Comparison of ENCODE assay signal across 18 cellular contexts in the genomic region with DNA sequence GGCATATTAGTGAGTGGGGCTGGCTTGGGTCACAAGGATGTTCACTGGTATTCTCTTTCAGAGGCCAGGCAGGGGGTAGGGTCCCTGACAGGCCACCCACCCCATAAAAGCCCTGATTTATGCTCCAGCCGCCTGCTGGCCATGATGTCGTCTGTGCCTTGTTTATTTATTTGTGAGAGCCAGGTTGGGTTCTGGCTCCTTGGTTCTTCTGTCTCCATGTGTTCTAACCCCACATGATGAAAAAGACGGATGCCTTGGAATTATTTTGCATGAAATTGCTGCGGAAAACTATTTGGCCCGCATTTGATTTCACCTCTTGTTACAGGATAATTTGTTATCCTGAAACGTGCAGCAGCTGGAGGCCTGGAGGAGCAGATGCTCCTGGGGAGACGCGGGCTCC. TPM values are rescaled to one million over a fixed set of nuclear protein-coding genes. Genes with fewer than 3 reads are reported as not detected.
DNase-seq lines count a peak whose midpoint lies in the region; ATAC-seq, FAIRE-seq and TF ChIP-seq lines count a peak whose summit lies in the region.
"Had no signal": no experiment of that assay in that cellular context is flagged by ENCODE, and none has a peak within 500 bp of the region (broad histone marks: within the 10 kb centered on the region; RNA-seq: fewer than 3 reads in every experiment).

No MANE protein-coding gene starts in this region.

- CTCF ChIA-PET in HEK293T (lab: Yijun Ruan, JAX), result no interaction called here

- DNase-seq in NCI-H1694 (lab: John Stamatoyannopoulos, UW) (peak; percentile 9), NCI-H1694 treated with DMSO at 0.1 percent for 48 hours (lab: John Stamatoyannopoulos, UW) (no peak), HEK293T (ENCODE audit: extremely low spot score) (peak; percentile 20), nephron progenitor cell (peak; percentile 69), RCC 7860 (ENCODE audit: low spot score) (no peak)
- DNase-seq in activated CD4-positive, alpha-beta T cell treated with anti-CD3 and anti-CD28 coated beads for 4 hours, result no peak
- DNase-seq in natural killer cell treated with Interleukin-12 subunit alpha and Interleukin-12 subunit beta and Interleukin-15 and Interleukin-18, amount 100 ng/mL, for 72 hours (ENCODE audit: low spot score), result no peak
- DNase-seq: Calu3; CD8-positive, alpha-beta T cell; GOT3; H7; IMR-90 had no signal

- no peak for FAIRE-seq in RCC 7860 (lab: Jason Lieb, UNC)
- FAIRE-seq: G401.6, GM12892, GM18507, HTR-8/SVneo, K562 had no signal

- peak overlapping the region; percentile 24 for H3K27ac Mint-ChIP-seq in dendritic cell treated with granulocyte-macrophage colony-stimulating factor and Interleukin-4, amounts not matched to agents 40 ng/mL and 50 ng/mL, for 4 days
- H3K27ac Mint-ChIP-seq in nephron progenitor cell, result no peak overlapping the region
- H3K27ac Mint-ChIP-seq in natural killer cell treated with Interleukin-12 subunit alpha and Interleukin-12 subunit beta and Interleukin-15 and Interleukin-18, amount 100 ng/mL, for 72 hours, result no peak overlapping the region
- H3K27ac Mint-ChIP-seq: CD8-positive, alpha-beta T cell had no signal

- no peak overlapping the region for H3K4me3 Mint-ChIP-seq in dendritic cell treated with granulocyte-macrophage colony-stimulating factor and Interleukin-4, amounts not matched to agents 40 ng/mL and 50 ng/mL, for 4 days
- peak overlapping the region; percentile 25 for H3K4me3 Mint-ChIP-seq in nephron progenitor cell
- H3K4me3 Mint-ChIP-seq in natural killer cell treated with Interleukin-12 subunit alpha and Interleukin-12 subunit beta and Interleukin-15 and Interleukin-18, amount 100 ng/mL, for 72 hours, result no peak overlapping the region
- H3K4me3 Mint-ChIP-seq: CD8-positive, alpha-beta T cell had no signal

- TF ChIP-seq CTCF in nephron progenitor cell (IDR thresholded peaks at IDR 0.05), result no peak

- no peaks in the 10 kb centered on the region for H3K9me3 Mint-ChIP-seq in dendritic cell treated with granulocyte-macrophage colony-stimulating factor and Interleukin-4, amounts not matched to agents 40 ng/mL and 50 ng/mL, for 4 days
- H3K9me3 Mint-ChIP-seq in nephron progenitor cell, result no peaks in the 10 kb centered on the region
- H3K9me3 Mint-ChIP-seq in natural killer cell treated with Interleukin-12 subunit alpha and Interleukin-12 subunit beta and Interleukin-15 and Interleukin-18, amount 100 ng/mL, for 72 hours, result no peaks in the 10 kb centered on the region
- H3K9me3 Mint-ChIP-seq: CD8-positive, alpha-beta T cell had no signal

- peaks cover 38% of the 10 kb centered on the region for H3K4me1 Mint-ChIP-seq in dendritic cell treated with granulocyte-macrophage colony-stimulating factor and Interleukin-4, amounts not matched to agents 40 ng/mL and 50 ng/mL, for 4 days (ENCODE audit: low read depth)
- H3K4me1 Mint-ChIP-seq in nephron progenitor cell, result peaks cover 63% of the 10 kb centered on the region
- H3K4me1 Mint-ChIP-seq in natural killer cell treated with Interleukin-12 subunit alpha and Interleukin-12 subunit beta and Interleukin-15 and Interleukin-18, amount 100 ng/mL, for 72 hours (ENCODE audit: low read depth in 2 of 2), result peaks cover 0 to 2% of the 10 kb centered on the region in 2 donors

- no peak for ATAC-seq in natural killer cell treated with Interleukin-12 subunit alpha and Interleukin-12 subunit beta and Interleukin-15 and Interleukin-18, amount 100 ng/mL, for 72 hours
- ATAC-seq: CD8-positive, alpha-beta T cell; K562 had no signal

- H3K36me3 Mint-ChIP-seq in dendritic cell treated with granulocyte-macrophage colony-stimulating factor and Interleukin-4, amounts not matched to agents 40 ng/mL and 50 ng/mL, for 4 days (ENCODE audit: low read depth), result no peaks in the 10 kb centered on the region
- no peaks in the 10 kb centered on the region for H3K36me3 Mint-ChIP-seq in nephron progenitor cell (ENCODE audit: low read depth)
- H3K36me3 Mint-ChIP-seq in natural killer cell treated with Interleukin-12 subunit alpha and Interleukin-12 subunit beta and Interleukin-15 and Interleukin-18, amount 100 ng/mL, for 72 hours, result no peaks in the 10 kb centered on the region
- H3K36me3 Mint-ChIP-seq: CD8-positive, alpha-beta T cell had no signal

- no peaks in the 10 kb centered on the region for H3K27me3 Mint-ChIP-seq in dendritic cell treated with granulocyte-macrophage colony-stimulating factor and Interleukin-4, amounts not matched to agents 40 ng/mL and 50 ng/mL, for 4 days
- H3K27me3 Mint-ChIP-seq in nephron progenitor cell (ENCODE audit: low read depth, poor library complexity), result peaks cover 29% of the 10 kb centered on the region
- peaks cover 7 to 8% of the 10 kb centered on the region in 2 donors for H3K27me3 Mint-ChIP-seq in natural killer cell treated with Interleukin-12 subunit alpha and Interleukin-12 subunit beta and Interleukin-15 and Interleukin-18, amount 100 ng/mL, for 72 hours

- POLR2A ChIA-PET in HEK293T (lab: Yijun Ruan, JAX), result no interaction called here

- intact Hi-C loops in dendritic cell treated with granulocyte-macrophage colony-stimulating factor and Interleukin-4, amounts not matched to agents 40 ng/mL and 50 ng/mL, for 4 days (cut with micrococcal nuclease), result no loop called here

TF ChIP-seq in HEK293T, 16 proteins besides CTCF, POLR2A, EP300 and RAD21:
- TF ChIP-seq SUZ12 (IDR thresholded peaks at IDR 0.05), result no peak
- TF ChIP-seq, protein P1, sequence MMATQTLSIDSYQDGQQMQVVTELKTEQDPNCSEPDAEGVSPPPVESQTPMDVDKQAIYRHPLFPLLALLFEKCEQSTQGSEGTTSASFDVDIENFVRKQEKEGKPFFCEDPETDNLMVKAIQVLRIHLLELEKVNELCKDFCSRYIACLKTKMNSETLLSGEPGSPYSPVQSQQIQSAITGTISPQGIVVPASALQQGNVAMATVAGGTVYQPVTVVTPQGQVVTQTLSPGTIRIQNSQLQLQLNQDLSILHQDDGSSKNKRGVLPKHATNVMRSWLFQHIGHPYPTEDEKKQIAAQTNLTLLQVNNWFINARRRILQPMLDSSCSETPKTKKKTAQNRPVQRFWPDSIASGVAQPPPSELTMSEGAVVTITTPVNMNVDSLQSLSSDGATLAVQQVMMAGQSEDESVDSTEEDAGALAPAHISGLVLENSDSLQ (IDR thresholded peaks at IDR 0.05), result peak; percentile 92
TF ChIP-seq in HEK293T: peak in this region for 1.

RNA-seq across cellular contexts. Expression of a gene that starts 46.3 kb away (rescaled TPM):
- 1 to 10 TPM in 1 of 2 donors, under 1 TPM in 1; 0.57 to 1.7 TPM for total RNA-seq in natural killer cell treated with Interleukin-12 subunit alpha and Interleukin-12 subunit beta and Interleukin-15 and Interleukin-18, amount 100 ng/mL, for 72 hours
- total RNA-seq: Calu3, IMR-90 had no signal

Comparison
In these comparisons a context has a peak if more than half of its experiments do, and no peak if none do; other contexts are left out.
1. DNase-seq: peak in NCI-H1694 (single experiment), HEK293T (single experiment) and nephron progenitor cell (single experiment); none in NCI-H1694 treated with DMSO at 0.1 percent for 48 hours (single experiment), activated CD4-positive, alpha-beta T cell treated with anti-CD3 and anti-CD28 coated beads for 4 hours (0 of 2), RCC 7860 (single experiment) and natural killer cell treated with Interleukin-12 subunit alpha and Interleukin-12 subunit beta and Interleukin-15 and Interleukin-18, amount 100 ng/mL, for 72 hours (single experiment).